In genomic region chr19:4413588-4413987, GRCh38 we compare ENCODE assay signal across 16 cellular contexts. TPM values are rescaled to one million over a fixed set of nuclear protein-coding genes. Genes with fewer than 3 reads are reported as not detected.
DNase-seq lines count a peak whose midpoint lies in the region; ATAC-seq and TF ChIP-seq lines count a peak whose summit lies in the region.
"Had no signal": no experiment of that assay in that cellular context is flagged by ENCODE, and none has a peak within 500 bp of the region (broad histone marks: within the 10 kb centered on the region; RNA-seq: fewer than 3 reads in every experiment).

No MANE protein-coding gene starts in this region.

- POLR2A ChIA-PET in activated CD4-positive, alpha-beta T cell treated with anti-CD3 and anti-CD28 coated beads, Interleukin-2, amount 10 ng/mL, durations not matched to agents 7 days and 5 days (lab: Charles Lee): no interaction called here

- CTCF ChIA-PET in activated CD4-positive, alpha-beta T cell treated with anti-CD3 and anti-CD28 coated beads, Interleukin-2, amount 10 ng/mL, durations not matched to agents 7 days and 5 days (lab: Charles Lee): interaction anchor here (0.7 to 9.5 kb wide), 5 partner anchors 9 to 49 kb away, joined by 3 to 52 read pairs (median 3); partner anchors contain the start of genes CHAF1A and SH3GL1

- no peak overlapping the region for H3K9ac ChIP-seq in HUES48 (ENCODE audit: low read depth, low read length)
- H3K9ac ChIP-seq: BLaER1 had no signal

- no peak overlapping the region for H3K4me3 ChIP-seq in HUES48 (ENCODE audit: low read depth, low read length)
- no peak overlapping the region for H3K4me3 ChIP-seq in lower lobe of right lung
- H3K4me3 ChIP-seq: BLaER1 had no signal

- H3K36me3 Mint-ChIP-seq in activated CD4-positive, alpha-beta T cell treated with anti-CD3 and anti-CD28 coated beads, Interleukin-2, amount 10 ng/mL, durations not matched to agents 7 days and 5 days (ENCODE audit: low read depth): peaks cover 38% of the 10 kb centered on the region
- H3K36me3 Mint-ChIP-seq in brain: peaks cover 5% of the 10 kb centered on the region
- H3K36me3 Mint-ChIP-seq in nephron progenitor cell (ENCODE audit: low read depth): peaks cover 64% of the 10 kb centered on the region
- no peaks in the 10 kb centered on the region for H3K36me3 Mint-ChIP-seq in glutamatergic neuron (ENCODE audit: unreplicated experiment)

- H3K4me1 ChIP-seq in HUES48 (ENCODE audit: control insufficient read depth, insufficient read depth, low read length) (peaks cover 38% of the 10 kb centered on the region), lower lobe of right lung (no peaks in the 10 kb centered on the region)
- H3K4me1 ChIP-seq: BLaER1 had no signal

- TF ChIP-seq CTCF in brain (conservative IDR thresholded peaks at IDR 0.05) (no peak), nephron progenitor cell (IDR thresholded peaks at IDR 0.05) (no peak), glutamatergic neuron (IDR thresholded peaks at IDR 0.05; ENCODE audit: partially characterized antibody, unreplicated experiment) (no peak), lower lobe of right lung (IDR thresholded peaks at IDR 0.05) (no peak)

- H3K36me3 ChIP-seq in HUES48 (ENCODE audit: control insufficient read depth, insufficient read depth, low read length) (peaks cover 84% of the 10 kb centered on the region), lower lobe of right lung (peaks cover 32% of the 10 kb centered on the region)

- ATAC-seq in lower lobe of right lung: no peak
- ATAC-seq: HepG2 had no signal

- H3K4me3 Mint-ChIP-seq in activated CD4-positive, alpha-beta T cell treated with anti-CD3 and anti-CD28 coated beads, Interleukin-2, amount 10 ng/mL, durations not matched to agents 7 days and 5 days: no peak overlapping the region
- H3K4me3 Mint-ChIP-seq in brain (peak overlapping the region in 1 of 5 experiments; percentile 32), nephron progenitor cell (no peak overlapping the region), glutamatergic neuron (ENCODE audit: unreplicated experiment) (no peak overlapping the region)
- H3K4me3 Mint-ChIP-seq: CD8-positive, alpha-beta memory T cell had no signal

- H3K9me3 Mint-ChIP-seq in activated CD4-positive, alpha-beta T cell treated with anti-CD3 and anti-CD28 coated beads, Interleukin-2, amount 10 ng/mL, durations not matched to agents 7 days and 5 days: no peaks in the 10 kb centered on the region
- H3K9me3 Mint-ChIP-seq in brain (no peaks in the 10 kb centered on the region), nephron progenitor cell (no peaks in the 10 kb centered on the region), glutamatergic neuron (ENCODE audit: unreplicated experiment) (no peaks in the 10 kb centered on the region)
- H3K9me3 Mint-ChIP-seq: CD8-positive, alpha-beta memory T cell had no signal

- peak overlapping the region; percentile 19 for H3K27ac Mint-ChIP-seq in activated CD4-positive, alpha-beta T cell treated with anti-CD3 and anti-CD28 coated beads, Interleukin-2, amount 10 ng/mL, durations not matched to agents 7 days and 5 days
- H3K27ac Mint-ChIP-seq in brain: peak overlapping the region in 3 of 5 experiments; percentile 75 to 97 (median 95)
- H3K27ac Mint-ChIP-seq in nephron progenitor cell: peak overlapping the region; percentile 32
- H3K27ac Mint-ChIP-seq in glutamatergic neuron (ENCODE audit: unreplicated experiment): no peak overlapping the region
- H3K27ac Mint-ChIP-seq: CD8-positive, alpha-beta memory T cell had no signal

- H3K27me3 ChIP-seq in HUES48 (ENCODE audit: control insufficient read depth, insufficient read depth, low read length): no peaks in the 10 kb centered on the region
- H3K27me3 ChIP-seq in lower lobe of right lung (ENCODE audit: low read depth): no peaks in the 10 kb centered on the region
- H3K27me3 ChIP-seq: BLaER1 had no signal

- no peaks in the 10 kb centered on the region for H3K27me3 Mint-ChIP-seq in activated CD4-positive, alpha-beta T cell treated with anti-CD3 and anti-CD28 coated beads, Interleukin-2, amount 10 ng/mL, durations not matched to agents 7 days and 5 days
- no peaks in the 10 kb centered on the region for H3K27me3 Mint-ChIP-seq in brain
- no peaks in the 10 kb centered on the region for H3K27me3 Mint-ChIP-seq in nephron progenitor cell (ENCODE audit: low read depth, poor library complexity)
- peaks cover 3% of the 10 kb centered on the region for H3K27me3 Mint-ChIP-seq in glutamatergic neuron (ENCODE audit: unreplicated experiment)
- H3K27me3 Mint-ChIP-seq: CD8-positive, alpha-beta memory T cell had no signal

- H3K4me1 Mint-ChIP-seq in activated CD4-positive, alpha-beta T cell treated with anti-CD3 and anti-CD28 coated beads, Interleukin-2, amount 10 ng/mL, durations not matched to agents 7 days and 5 days: no peaks in the 10 kb centered on the region
- H3K4me1 Mint-ChIP-seq in brain: peaks cover 36% of the 10 kb centered on the region
- peaks cover 32% of the 10 kb centered on the region for H3K4me1 Mint-ChIP-seq in nephron progenitor cell
- peaks cover 21% of the 10 kb centered on the region for H3K4me1 Mint-ChIP-seq in glutamatergic neuron (ENCODE audit: low read depth, unreplicated experiment)
- H3K4me1 Mint-ChIP-seq: CD8-positive, alpha-beta memory T cell had no signal

- no peaks in the 10 kb centered on the region for H3K9me3 ChIP-seq in HUES48 (ENCODE audit: control insufficient read depth, insufficient read depth, low read length)
- no peaks in the 10 kb centered on the region for H3K9me3 ChIP-seq in lower lobe of right lung
- H3K9me3 ChIP-seq: BLaER1, Caco-2 had no signal

- peak overlapping the region; percentile 86 for H3K27ac ChIP-seq in HUES48 (ENCODE audit: low read depth, low read length)
- no peak overlapping the region for H3K27ac ChIP-seq in lower lobe of right lung
- H3K27ac ChIP-seq: BLaER1 had no signal

- intact Hi-C loops in lower lobe of right lung (cut with DNase I): no loop called here

- DNase-seq in activated CD4-positive, alpha-beta T cell treated with anti-CD3 and anti-CD28 coated beads, Interleukin-2, amount 10 ng/mL, durations not matched to agents 7 days and 5 days: no peak
- no peak for DNase-seq in activated CD4-positive, alpha-beta T cell treated with anti-CD3 and anti-CD28 coated beads for 1 hour
- DNase-seq in nephron progenitor cell: no peak
- DNase-seq in glutamatergic neuron: no peak
- no peak for DNase-seq in NOMO-1 treated with dmso at 0.1 percent for 144 hours (lab: John Stamatoyannopoulos, UW; ENCODE audit: unreplicated experiment)
- DNase-seq in lower lobe of right lung: no peak
- DNase-seq: AML-193; Caco-2; CD8-positive, alpha-beta memory T cell; DND-41; GDM1; H7 had no signal

RNA-seq across cellular contexts. Expression of gene CHAF1A, which starts 11.1 kb away (rescaled TPM):
- 10 to 100 TPM; 77.1 to 83.7 TPM for total RNA-seq in activated CD4-positive, alpha-beta T cell treated with anti-CD3 and anti-CD28 coated beads, Interleukin-2, amount 10 ng/mL, durations not matched to agents 7 days and 5 days
- 36.3 TPM for polyA plus RNA-seq in brain (ENCODE audit: insufficient read depth, low read depth, low replicate concordance)
- total RNA-seq in glutamatergic neuron (ENCODE audit: unreplicated experiment) (20.5 TPM), lower lobe of right lung (7.2 TPM)

RNA-seq across cellular contexts. Expression of gene SH3GL1, which starts 13.2 kb away (rescaled TPM):
- 10 to 100 TPM; 67.7 to 68.2 TPM for total RNA-seq in activated CD4-positive, alpha-beta T cell treated with anti-CD3 and anti-CD28 coated beads, Interleukin-2, amount 10 ng/mL, durations not matched to agents 7 days and 5 days
- 129 TPM for polyA plus RNA-seq in brain (ENCODE audit: insufficient read depth, low read depth, low replicate concordance)
- 56.3 TPM for total RNA-seq in glutamatergic neuron (ENCODE audit: unreplicated experiment)
- 44.3 TPM for total RNA-seq in lower lobe of right lung

RNA-seq across cellular contexts. Expression of gene UBXN6, which starts 44.0 kb away (rescaled TPM):
- total RNA-seq in activated CD4-positive, alpha-beta T cell treated with anti-CD3 and anti-CD28 coated beads, Interleukin-2, amount 10 ng/mL, durations not matched to agents 7 days and 5 days: 10 to 100 TPM; 36.2 to 44.6 TPM
- polyA plus RNA-seq in brain (ENCODE audit: insufficient read depth, low read depth, low replicate concordance): 266 TPM
- total RNA-seq in glutamatergic neuron (ENCODE audit: unreplicated experiment): 47.9 TPM
- 86.1 TPM for total RNA-seq in lower lobe of right lung

RNA-seq across cellular contexts. Expression of gene HDGFL2, which starts 58.5 kb away (rescaled TPM):
- 10 to 100 TPM; 58.3 to 62.1 TPM for total RNA-seq in activated CD4-positive, alpha-beta T cell treated with anti-CD3 and anti-CD28 coated beads, Interleukin-2, amount 10 ng/mL, durations not matched to agents 7 days and 5 days
- 150 TPM for polyA plus RNA-seq in brain (ENCODE audit: insufficient read depth, low read depth, low replicate concordance)
- total RNA-seq in glutamatergic neuron (ENCODE audit: unreplicated experiment): 118 TPM
- total RNA-seq in lower lobe of right lung: 29.4 TPM
